22 cellular contexts compared by ENCODE assay signal in genomic region chr1:180560200-180560867, GRCh38. TPM values are rescaled to one million over a fixed set of nuclear protein-coding genes. Genes with fewer than 3 reads are reported as not detected.
DNase-seq lines count a peak whose midpoint lies in the region; ATAC-seq, FAIRE-seq and TF ChIP-seq lines count a peak whose summit lies in the region.
"Had no signal": no experiment of that assay in that cellular context is flagged by ENCODE, and none has a peak within 500 bp of the region (broad histone marks: within the 10 kb centered on the region; RNA-seq: fewer than 3 reads in every experiment).

No MANE protein-coding gene starts in this region.

- H3K9me3 ChIP-seq in heart right ventricle = no peaks in the 10 kb centered on the region
- no peaks in the 10 kb centered on the region for H3K9me3 ChIP-seq in astrocyte (ENCODE audit: insufficient read depth, low read depth, low read length)
- no peaks in the 10 kb centered on the region for H3K9me3 ChIP-seq in right lobe of liver
- H3K9me3 ChIP-seq in aorta (ENCODE audit: control insufficient read depth, low read length) = no peaks in the 10 kb centered on the region
- H3K9me3 ChIP-seq: gastroesophageal sphincter, thyroid gland had no signal

- DNase-seq in heart right ventricle = no peak
- DNase-seq in Right ventricle myocardium inferior (ENCODE audit: missing footprints) = no peak
- DNase-seq in astrocyte (ENCODE audit: low read depth) = no peak
- peak in 1 of 3 donors; percentile 59 for DNase-seq in right lobe of liver
- DNase-seq in aorta = no peak
- no peak for DNase-seq in stimulated activated CD4-positive, alpha-beta T cell treated with anti-CD3 and anti-CD28 coated beads, Interleukin-12 subunit alpha, Interleukin-12 subunit beta, amount 100 ng/mL, for 4 hours
- DNase-seq in putamen (ENCODE audit: low spot score) = no peak
- DNase-seq: activated CD8-positive, alpha-beta T cell treated with anti-CD3 and anti-CD28 coated beads for 36 hours; activated T-cell treated with anti-CD3 and anti-CD28 coated beads, Interleukin-2, amount 50 U/mL, for 24 hours; natural killer cell; posterior cingulate gyrus; T-cell; thyroid gland had no signal

- TF ChIP-seq CTCF in heart right ventricle (IDR thresholded peaks at IDR 0.05) = no peak
- TF ChIP-seq CTCF in astrocyte (IDR thresholded peaks at IDR 0.05; ENCODE audit: insufficient read depth, low read depth, low read length) = no peak
- no peak for TF ChIP-seq CTCF in right lobe of liver (IDR thresholded peaks at IDR 0.05)

- peaks cover 5% of the 10 kb centered on the region for H3K27me3 Mint-ChIP-seq in astrocyte (ENCODE audit: low read depth, unreplicated experiment)

- H2AFZ ChIP-seq in astrocyte (ENCODE audit: low read depth, low read length) = no peak overlapping the region

- no peaks in the 10 kb centered on the region for H3K9me3 Mint-ChIP-seq in astrocyte (ENCODE audit: unreplicated experiment)
- H3K9me3 Mint-ChIP-seq: activated CD8-positive, alpha-beta T cell treated with anti-CD3 and anti-CD28 coated beads for 36 hours; activated T-cell treated with anti-CD3 and anti-CD28 coated beads, Interleukin-2, amount 50 U/mL, for 24 hours; natural killer cell; stimulated activated effector memory CD8-positive, alpha-beta T cell treated with anti-CD3 and anti-CD28 coated beads, Interleukin-12 subunit alpha, Interleukin-12 subunit beta, amount 100 ng/mL, for 72 hours had no signal

- ATAC-seq in heart right ventricle (no peak), Right ventricle myocardium inferior (no peak), right lobe of liver (peak in 3 of 4 donors; percentile 33 to 91 (median 57)), aorta (ENCODE audit: low FRiP score) (no peak), GM21360 (IDR thresholded peaks at IDR 0.05; ENCODE audit: unreplicated experiment) (no peak)
- ATAC-seq: activated CD8-positive, alpha-beta T cell treated with anti-CD3 and anti-CD28 coated beads for 36 hours; activated naive CD4-positive, alpha-beta T cell treated with anti-CD3 and anti-CD28 coated beads, Interleukin-2, amount 50 U/mL, for 72 hours; esophagus mucosa; gastroesophageal sphincter; natural killer cell; stimulated activated effector memory CD8-positive, alpha-beta T cell treated with anti-CD3 and anti-CD28 coated beads, Interleukin-12 subunit alpha, Interleukin-12 subunit beta, amount 100 ng/mL, for 72 hours; T-cell had no signal

- no peaks in the 10 kb centered on the region for H3K27me3 ChIP-seq in heart right ventricle
- peaks cover 3% of the 10 kb centered on the region for H3K27me3 ChIP-seq in astrocyte (ENCODE audit: insufficient read depth, low read length)
- no peaks in the 10 kb centered on the region for H3K27me3 ChIP-seq in right lobe of liver
- no peaks in the 10 kb centered on the region for H3K27me3 ChIP-seq in aorta (ENCODE audit: control insufficient read depth in 1 of 2, insufficient read depth in 2 of 2, low read length in 1 of 2)
- H3K27me3 ChIP-seq: gastroesophageal sphincter, thyroid gland had no signal

- peaks cover 25% of the 10 kb centered on the region for H3K4me1 Mint-ChIP-seq in astrocyte (ENCODE audit: low read depth, unreplicated experiment)
- H3K4me1 Mint-ChIP-seq: natural killer cell; stimulated activated effector memory CD8-positive, alpha-beta T cell treated with anti-CD3 and anti-CD28 coated beads, Interleukin-12 subunit alpha, Interleukin-12 subunit beta, amount 100 ng/mL, for 72 hours; T-cell had no signal

- intact Hi-C loops in heart right ventricle (cut with DNase I) = loop anchor here in 3 of 10 donors (5.0 kb wide), 2 partner anchors 47 to 72 kb away; partner anchors contain the start of gene XPR1 (in 2 of the 3)
- intact Hi-C loops in Right ventricle myocardium inferior (cut with DNase I) = loop anchor here (2.0 kb wide), 1 partner anchor 18 kb away; no protein-coding TSS in a partner anchor
- intact Hi-C loops in right lobe of liver (cut with DNase I) = no loop called here
- intact Hi-C loops in aorta (cut with DNase I) = no loop called here

- no peaks in the 10 kb centered on the region for H3K79me2 ChIP-seq in astrocyte (ENCODE audit: insufficient read depth, low read length)

- 24 to 37% methylated on average over 3 of the region's 3 CpGs for whole genome bisulfite sequencing in heart right ventricle, 2 donors
- whole genome bisulfite sequencing in right lobe of liver (ENCODE audit: insufficient coverage, low coverage, low lambda C conversion rate, missing lambda C conversion rate) = 37% methylated on average over 3 of the region's 3 CpGs
- 45 to 55% methylated on average over 3 of the region's 3 CpGs for WGBS in aorta, 2 donors

- H3K4me3 Mint-ChIP-seq in astrocyte (ENCODE audit: unreplicated experiment) = no peak overlapping the region
- H3K4me3 Mint-ChIP-seq: activated CD8-positive, alpha-beta T cell treated with anti-CD3 and anti-CD28 coated beads for 36 hours; activated T-cell treated with anti-CD3 and anti-CD28 coated beads, Interleukin-2, amount 50 U/mL, for 24 hours; natural killer cell; stimulated activated effector memory CD8-positive, alpha-beta T cell treated with anti-CD3 and anti-CD28 coated beads, Interleukin-12 subunit alpha, Interleukin-12 subunit beta, amount 100 ng/mL, for 72 hours; T-cell had no signal

- H3K36me3 ChIP-seq in heart right ventricle (no peaks in the 10 kb centered on the region), astrocyte (ENCODE audit: insufficient read depth, low read length) (no peaks in the 10 kb centered on the region), right lobe of liver (no peaks in the 10 kb centered on the region), aorta (ENCODE audit: control insufficient read depth in 1 of 2, insufficient read depth in 2 of 2, low read length in 1 of 2) (no peaks in the 10 kb centered on the region)
- H3K36me3 ChIP-seq: gastroesophageal sphincter, thyroid gland had no signal

- H3K36me3 Mint-ChIP-seq in astrocyte (ENCODE audit: low read depth, unreplicated experiment) = no peaks in the 10 kb centered on the region
- H3K36me3 Mint-ChIP-seq: activated naive CD4-positive, alpha-beta T cell treated with anti-CD3 and anti-CD28 coated beads, Interleukin-2, amount 50 U/mL, for 72 hours; natural killer cell; stimulated activated effector memory CD8-positive, alpha-beta T cell treated with anti-CD3 and anti-CD28 coated beads, Interleukin-12 subunit alpha, Interleukin-12 subunit beta, amount 100 ng/mL, for 72 hours; T-cell had no signal

- no peak for FAIRE-seq in astrocyte (lab: Jason Lieb, UNC)
- FAIRE-seq: H54 had no signal

- H3K4me3 ChIP-seq in heart right ventricle (no peak overlapping the region), astrocyte (ENCODE audit: insufficient read depth, low read depth, low read length) (no peak overlapping the region), right lobe of liver (no peak overlapping the region), aorta (ENCODE audit: low read length in 2 of 2) (no peak overlapping the region)
- H3K4me3 ChIP-seq: gastroesophageal sphincter, lung, thyroid gland had no signal

- H3K27ac ChIP-seq in heart right ventricle (peak overlapping the region in 9 of 10 donors; percentile 24 to 90 (median 84)), astrocyte (ENCODE audit: low read depth, low read length) (peak overlapping the region; percentile 46), right lobe of liver (no peak overlapping the region), aorta (ENCODE audit: low read depth in 1 of 2, low read length in 2 of 2) (peak overlapping the region; percentile 71 to 97)
- H3K27ac ChIP-seq: gastroesophageal sphincter, RWPE1, thyroid gland, VCaP had no signal

- TF ChIP-seq POLR2A in right lobe of liver (IDR thresholded peaks at IDR 0.05) = no peak

- peak overlapping the region; percentile 12 for H3K4me2 ChIP-seq in astrocyte (ENCODE audit: low read length)

- H4K20me1 ChIP-seq in astrocyte (ENCODE audit: insufficient read depth, low read length) = no peaks in the 10 kb centered on the region

- H3K4me1 ChIP-seq in heart right ventricle (peaks cover 0 to 55% (median 32%) of the 10 kb centered on the region in 9 donors), astrocyte (ENCODE audit: insufficient read depth, low read length) (peaks cover 21% of the 10 kb centered on the region), right lobe of liver (no peaks in the 10 kb centered on the region), aorta (ENCODE audit: control insufficient read depth in 1 of 2, insufficient read depth in 2 of 2, low read length in 2 of 2) (peaks cover 10 to 12% of the 10 kb centered on the region in 2 donors)
- H3K4me1 ChIP-seq: gastroesophageal sphincter, thyroid gland had no signal

- H3K27ac Mint-ChIP-seq in astrocyte (ENCODE audit: unreplicated experiment) = peak overlapping the region; percentile 82
- H3K27ac Mint-ChIP-seq: activated CD8-positive, alpha-beta T cell treated with anti-CD3 and anti-CD28 coated beads for 36 hours; activated naive CD4-positive, alpha-beta T cell treated with anti-CD3 and anti-CD28 coated beads, Interleukin-2, amount 50 U/mL, for 72 hours; activated T-cell treated with anti-CD3 and anti-CD28 coated beads, Interleukin-2, amount 50 U/mL, for 24 hours; natural killer cell; stimulated activated effector memory CD8-positive, alpha-beta T cell treated with anti-CD3 and anti-CD28 coated beads, Interleukin-12 subunit alpha, Interleukin-12 subunit beta, amount 100 ng/mL, for 72 hours; T-cell had no signal

- H3K9ac ChIP-seq in astrocyte (ENCODE audit: low read length) = no peak overlapping the region

RNA-seq across cellular contexts. Expression of gene OVAAL, which starts 1.6 kb away (rescaled TPM):
- total RNA-seq in heart right ventricle (1 to 10 TPM in 9 of 10 donors, under 1 TPM in 1; 0.27 to 5.8 (median 2.7) TPM), Right ventricle myocardium inferior (2.0 TPM), astrocyte (not detected in 2 replicates), right lobe of liver (not detected), aorta (not detected)
- polyA plus RNA-seq in heart right ventricle (1 to 10 TPM; 2.3 to 7.3 TPM), aorta (not detected)
- total RNA-seq: activated CD8-positive, alpha-beta T cell treated with anti-CD3 and anti-CD28 coated beads for 36 hours; activated naive CD4-positive, alpha-beta T cell treated with anti-CD3 and anti-CD28 coated beads, Interleukin-2, amount 50 U/mL, for 72 hours; esophagus mucosa; gastroesophageal sphincter; natural killer cell; T-cell; thyroid gland had no signal
- polyA plus RNA-seq: lung had no signal

RNA-seq across cellular contexts. Expression of gene ACBD6, which starts 58.0 kb away (rescaled TPM):
- total RNA-seq in heart right ventricle (10 to 100 TPM; 16.2 to 24.7 (median 20.4) TPM), Right ventricle myocardium inferior (17.8 TPM), astrocyte (36.8 and 43.4 TPM in 2 replicates), right lobe of liver (10 to 100 TPM in 4 of 6 experiments, 1 to 10 TPM in 2; 9.5 to 18.9 (median 11.5) TPM), aorta (10 to 100 TPM; 27.7 to 32.1 TPM)
- polyA plus RNA-seq in heart right ventricle (10 to 100 TPM; 27.9 to 30.0 TPM), aorta (10 to 100 TPM; 29.4 to 53.1 TPM)

Comparison
In these comparisons a context has a peak if more than half of its experiments do, and no peak if none do; other contexts are left out.
1. ATAC-seq: peak in right lobe of liver (3 of 4); none in heart right ventricle (0 of 8), Right ventricle myocardium inferior (single experiment), aorta (single experiment) and GM21360 (single experiment).
2. H3K27ac ChIP-seq: peak in heart right ventricle (9 of 10), astrocyte (single experiment) and aorta (2 of 2); none in right lobe of liver (0 of 3).